Comparison of ENCODE assay signal across 17 cellular contexts in the genomic region with DNA sequence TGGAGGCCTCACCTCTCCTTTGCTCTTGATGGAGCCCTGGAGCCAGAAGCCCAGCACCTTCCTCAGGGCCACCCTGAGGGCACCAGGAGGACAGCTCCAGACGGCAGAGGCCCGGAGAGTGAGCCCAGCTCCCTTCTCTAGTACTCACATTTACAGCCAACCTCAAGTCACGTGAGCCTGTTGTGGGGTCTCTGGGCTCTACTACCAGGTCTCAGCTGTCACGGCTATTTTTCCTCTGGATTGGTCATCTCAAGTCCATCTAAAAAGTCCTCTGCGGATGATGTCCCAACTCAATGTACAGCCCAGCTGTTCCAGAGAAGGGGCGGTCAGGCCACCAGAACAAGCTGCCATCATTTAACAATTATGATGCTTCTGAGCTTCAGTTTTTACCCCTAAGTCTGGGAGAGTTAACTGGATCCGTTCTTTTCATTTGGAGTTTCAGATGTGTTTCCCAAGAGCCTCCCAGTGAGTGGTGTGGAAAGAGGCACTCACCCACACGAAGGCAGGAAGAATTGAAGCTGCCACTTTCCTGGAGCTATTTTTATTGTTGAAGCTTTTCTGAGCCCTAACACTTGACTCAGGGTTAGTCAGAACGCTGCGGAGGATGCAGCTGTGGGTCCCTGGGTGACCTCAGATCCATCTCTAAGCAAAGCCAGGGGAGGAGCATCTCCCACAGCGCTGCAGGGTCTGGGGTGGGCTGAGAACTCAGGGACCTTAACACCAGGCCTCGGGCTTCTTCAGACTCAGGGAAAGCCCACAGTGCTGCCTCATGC.
DNase-seq lines count a peak whose midpoint lies in the region; ATAC-seq, FAIRE-seq and TF ChIP-seq lines count a peak whose summit lies in the region.
"Had no signal": no experiment of that assay in that cellular context is flagged by ENCODE, and none has a peak within 500 bp of the region (broad histone marks: within the 10 kb centered on the region; RNA-seq: fewer than 3 reads in every experiment).

No MANE protein-coding gene starts in this region.

- DNase-seq in AG20443 (ENCODE audit: low spot score) (peak; percentile 81), MG63 (peak; percentile 67), endothelial cell of umbilical vein (ENCODE audit: low read depth, low spot score) (peak; percentile 23), trophoblast cell (peak; percentile 27 to 67), type B pancreatic cell (ENCODE audit: extremely low spot score, unreplicated experiment) (no peak), hepatocyte (ENCODE audit: low spot score) (no peak), HepG2 (ENCODE audit: low spot score) (no peak)
- DNase-seq: activated B cell treated with CpG ODN at 0.5 μM for 24 hours; activated naive CD8-positive, alpha-beta T cell treated with anti-CD3 and anti-CD28 coated beads, Interleukin-2, amount 50 U/mL, for 24 hours; GF-D8; left ventricle myocardium superior; NCI-H2081; NK-92 treated with Interleukin-12 subunit alpha and Interleukin-12 subunit beta, amount 100 ng/mL, for 24 hours; stimulated activated CD8-positive, alpha-beta memory T cell treated with anti-CD3 and anti-CD28 coated beads, Interleukin-4, amount 100 ng/mL, for 48 hours had no signal

- H3K4me1 ChIP-seq in endothelial cell of umbilical vein (ENCODE audit: control insufficient read depth, extremely low read depth, insufficient read depth, low read length) (no peaks in the 10 kb centered on the region), trophoblast cell (ENCODE audit: control insufficient read depth in 1 of 2, insufficient read depth in 2 of 2, low read length in 2 of 2) (peaks cover 0 to 5% of the 10 kb centered on the region in 2 experiments), hepatocyte (ENCODE audit: insufficient read depth) (no peaks in the 10 kb centered on the region), HepG2 (ENCODE audit: insufficient read depth, low read length) (no peaks in the 10 kb centered on the region)

- H3K36me3 Mint-ChIP-seq in type B pancreatic cell = no peaks in the 10 kb centered on the region

- TF ChIP-seq EP300 in HepG2 (IDR thresholded peaks at IDR 0.05; ENCODE audit: low read depth in 2 of 2, low read length in 2 of 2) = no peak
- no peak for TF ChIP-seq EP300 in HepG2 (CRISPR knock-in tag; IDR thresholded peaks at IDR 0.05; ENCODE audit: borderline replicate concordance)

- no peaks in the 10 kb centered on the region for H3K9me3 ChIP-seq in MG63
- no peaks in the 10 kb centered on the region for H3K9me3 ChIP-seq in endothelial cell of umbilical vein (replicated peaks; ENCODE audit: control insufficient read depth, insufficient read depth, low read length)
- H3K9me3 ChIP-seq in trophoblast cell (ENCODE audit: insufficient read depth, low read depth, low read length) = peaks cover 4% of the 10 kb centered on the region
- H3K9me3 ChIP-seq in hepatocyte (ENCODE audit: low read depth) = no peaks in the 10 kb centered on the region
- no peaks in the 10 kb centered on the region for H3K9me3 ChIP-seq in HepG2 (ENCODE audit: low read length)
- H3K9me3 ChIP-seq: neutrophil had no signal

- dilution Hi-C loops in endothelial cell of umbilical vein (cut with MboI; ENCODE audit: extremely low pct_ligation_motif_present, low sequenced_read_pairs) = no loop called here

- in situ Hi-C loops in HepG2 (cut with HindIII; ENCODE audit: extremely low pct_ligation_motif_present, low pct_unique_long_range_greater_than_20kb) = no loop called here

- no TSS peak for BruUV-seq in endothelial cell of umbilical vein (replicated peaks; lab: Mats Ljungman, UMichigan)
- no TSS peak for BruUV-seq in HepG2 (replicated peaks; lab: Mats Ljungman, UMichigan)

- CTCF ChIA-PET in endothelial cell of umbilical vein (lab: Charles Lee) (interaction anchor here (1.2 kb wide), 3 partner anchors 70 to 522 kb away, joined by 3 to 4 read pairs (median 3); no protein-coding TSS in a partner anchor), HepG2 (lab: Yijun Ruan, JAX; ENCODE audit: low intra/inter-chr PET ratio, low total read pairs) (no interaction called here)

- H3K9ac ChIP-seq in endothelial cell of umbilical vein (replicated peaks; ENCODE audit: extremely low read depth, insufficient read depth, low read length) (no peak overlapping the region), trophoblast cell (ENCODE audit: low read length) (no peak overlapping the region), HepG2 (ENCODE audit: insufficient read depth, low read depth, low read length) (no peak overlapping the region)

- H2AFZ ChIP-seq in endothelial cell of umbilical vein (ENCODE audit: low read depth, low read length) (no peak overlapping the region), trophoblast cell (ENCODE audit: insufficient read depth, low read length, poor library complexity) (peak overlapping the region; percentile 30), hepatocyte (no peak overlapping the region), HepG2 (ENCODE audit: low read length) (no peak overlapping the region)

- FAIRE-seq in endothelial cell of umbilical vein (lab: Jason Lieb, UNC) (no peak), HepG2 (lab: Jason Lieb, UNC) (no peak)

- no peak overlapping the region for H2AK5ac ChIP-seq in trophoblast cell (ENCODE audit: low read length)

- POLR2A ChIA-PET in endothelial cell of umbilical vein (lab: Charles Lee) (no interaction called here), HepG2 (lab: Yijun Ruan, JAX) (no interaction called here)

- H3K9me2 ChIP-seq in hepatocyte (replicated peaks; ENCODE audit: insufficient read depth) = no peaks in the 10 kb centered on the region

- peak overlapping the region; percentile 19 for H4K91ac ChIP-seq in trophoblast cell (ENCODE audit: low read depth, low read length)

- no peak overlapping the region for H4K12ac ChIP-seq in trophoblast cell (ENCODE audit: low read depth, low read length)

- no peak overlapping the region for H2BK5ac ChIP-seq in trophoblast cell (ENCODE audit: low read depth, low read length, poor library complexity)

- no peak overlapping the region for H2BK120ac ChIP-seq in trophoblast cell (ENCODE audit: insufficient read depth, low read length, poor library complexity)

- H3K27ac ChIP-seq in endothelial cell of umbilical vein (ENCODE audit: insufficient read depth, low read depth, low read length) (no peak overlapping the region), trophoblast cell (ENCODE audit: low read depth, low read length) (no peak overlapping the region), hepatocyte (no peak overlapping the region), HepG2 (ENCODE audit: extremely low read length, insufficient read depth, low read length) (no peak overlapping the region)
- H3K27ac ChIP-seq: C4-2B, neutrophil had no signal

- H3K4me2 ChIP-seq in endothelial cell of umbilical vein (ENCODE audit: insufficient read depth, low read length) = no peak overlapping the region
- H3K4me2 ChIP-seq in trophoblast cell (ENCODE audit: low read length) = no peak overlapping the region
- H3K4me2 ChIP-seq in hepatocyte = no peak overlapping the region
- H3K4me2 ChIP-seq in HepG2 (ENCODE audit: low read depth, low read length) = no peak overlapping the region

- intact Hi-C loops in endothelial cell of umbilical vein (cut with micrococcal nuclease) = no loop called here
- intact Hi-C loops in HepG2 (cut with micrococcal nuclease; ENCODE audit: unreplicated experiment) = no loop called here

- H3K4me3 ChIP-seq in MG63 (no peak overlapping the region), endothelial cell of umbilical vein (replicated peaks in 1 of 3; ENCODE audit: insufficient read depth in 1 of 3, low read depth in 1 of 3, low read length in 3 of 3) (no peak overlapping the region), trophoblast cell (ENCODE audit: low read depth, low read length) (no peak overlapping the region), hepatocyte (no peak overlapping the region), HepG2 (replicated peaks in 1 of 3; ENCODE audit: insufficient read depth in 1 of 3, low read depth in 2 of 3, low read length in 3 of 3) (no peak overlapping the region)

- H3K79me2 ChIP-seq in endothelial cell of umbilical vein (ENCODE audit: control insufficient read depth, insufficient read depth, low read length) (no peaks in the 10 kb centered on the region), trophoblast cell (ENCODE audit: control insufficient read depth, insufficient read depth, low read length, poor library complexity) (no peaks in the 10 kb centered on the region), hepatocyte (no peaks in the 10 kb centered on the region), HepG2 (ENCODE audit: insufficient read depth, low read length) (no peaks in the 10 kb centered on the region)

- no peak overlapping the region for H3K14ac ChIP-seq in trophoblast cell (ENCODE audit: low read length)

- H4K8ac ChIP-seq in trophoblast cell (ENCODE audit: low read depth, low read length) = no peak overlapping the region

- H3K9me1 ChIP-seq in endothelial cell of umbilical vein (replicated peaks; ENCODE audit: control insufficient read depth, extremely low read depth, insufficient read depth, low read length) = no peaks in the 10 kb centered on the region

- H3K4ac ChIP-seq in trophoblast cell (ENCODE audit: low read depth, low read length) = no peak overlapping the region

- TF ChIP-seq CTCF in endothelial cell of umbilical vein (IDR thresholded peaks at IDR 0.05; ENCODE audit: extremely low read depth in 1 of 2, insufficient read depth in 1 of 2, low read depth in 1 of 2, low read length in 2 of 2) = no peak
- no peak for TF ChIP-seq CTCF in type B pancreatic cell (conservative IDR thresholded peaks at IDR 0.05)
- TF ChIP-seq CTCF in hepatocyte (IDR thresholded peaks at IDR 0.05; ENCODE audit: poor library complexity) = no peak
- TF ChIP-seq CTCF in HepG2 (CRISPR knock-in tag; IDR thresholded peaks at IDR 0.05) = no peak

- no peak overlapping the region for H3K18ac ChIP-seq in trophoblast cell (ENCODE audit: low read length)

- no peak overlapping the region for H3K4me3 Mint-ChIP-seq in type B pancreatic cell
- H3K4me3 Mint-ChIP-seq: activated B cell treated with CpG ODN at 0.5 μM for 24 hours; activated naive CD8-positive, alpha-beta T cell treated with anti-CD3 and anti-CD28 coated beads, Interleukin-2, amount 50 U/mL, for 24 hours had no signal

- H3K27me3 Mint-ChIP-seq in type B pancreatic cell = no peaks in the 10 kb centered on the region
- H3K27me3 Mint-ChIP-seq: activated naive CD8-positive, alpha-beta T cell treated with anti-CD3 and anti-CD28 coated beads, Interleukin-2, amount 50 U/mL, for 24 hours had no signal

- TF ChIP-seq POLR2A in endothelial cell of umbilical vein (IDR thresholded peaks at IDR 0.05; ENCODE audit: low read depth, low read length) (no peak), HepG2 (IDR thresholded peaks at IDR 0.05; ENCODE audit: insufficient read depth in 1 of 2, low read depth in 2 of 2, low read length in 2 of 2) (no peak)

- H3K36me3 ChIP-seq in MG63 = no peaks in the 10 kb centered on the region
- no peaks in the 10 kb centered on the region for H3K36me3 ChIP-seq in endothelial cell of umbilical vein (ENCODE audit: control insufficient read depth in 2 of 2, extremely low read depth in 1 of 2, insufficient read depth in 2 of 2, low read length in 2 of 2)
- no peaks in the 10 kb centered on the region for H3K36me3 ChIP-seq in trophoblast cell (ENCODE audit: control insufficient read depth in 1 of 2, insufficient read depth in 2 of 2, low read length in 2 of 2)
- no peaks in the 10 kb centered on the region for H3K36me3 ChIP-seq in hepatocyte (replicated peaks; ENCODE audit: insufficient read depth, low read depth)
- no peaks in the 10 kb centered on the region for H3K36me3 ChIP-seq in HepG2 (replicated peaks in 1 of 2; ENCODE audit: control insufficient read depth in 1 of 2, insufficient read depth in 2 of 2, low read length in 2 of 2)
- H3K36me3 ChIP-seq: neutrophil had no signal

- H3K27ac Mint-ChIP-seq in type B pancreatic cell = no peak overlapping the region
- H3K27ac Mint-ChIP-seq: activated B cell treated with CpG ODN at 0.5 μM for 24 hours; activated naive CD8-positive, alpha-beta T cell treated with anti-CD3 and anti-CD28 coated beads, Interleukin-2, amount 50 U/mL, for 24 hours had no signal

- H3K9me3 Mint-ChIP-seq in type B pancreatic cell = no peaks in the 10 kb centered on the region
- H3K9me3 Mint-ChIP-seq: activated B cell treated with CpG ODN at 0.5 μM for 24 hours; activated naive CD8-positive, alpha-beta T cell treated with anti-CD3 and anti-CD28 coated beads, Interleukin-2, amount 50 U/mL, for 24 hours had no signal

- no peaks in the 10 kb centered on the region for H4K20me1 ChIP-seq in endothelial cell of umbilical vein (replicated peaks; ENCODE audit: control insufficient read depth, extremely low read depth, insufficient read depth, low read length)
- H4K20me1 ChIP-seq in hepatocyte (ENCODE audit: insufficient read depth, poor library complexity, severe bottlenecking) = no peaks in the 10 kb centered on the region
- H4K20me1 ChIP-seq in HepG2 (ENCODE audit: insufficient read depth, low read length) = no peaks in the 10 kb centered on the region

- H3K27me3 ChIP-seq in MG63 (no peaks in the 10 kb centered on the region), endothelial cell of umbilical vein (ENCODE audit: control insufficient read depth in 2 of 2, insufficient read depth in 2 of 2, low read length in 2 of 2) (no peaks in the 10 kb centered on the region), trophoblast cell (ENCODE audit: insufficient read depth, low read length) (no peaks in the 10 kb centered on the region), hepatocyte (no peaks in the 10 kb centered on the region), HepG2 (ENCODE audit: control insufficient read depth in 1 of 2, insufficient read depth in 2 of 2, low read length in 2 of 2) (no peaks in the 10 kb centered on the region; a peak in 3 of 5 replicates)
- H3K27me3 ChIP-seq: neutrophil had no signal

- no peak for ATAC-seq in HepG2
- ATAC-seq in HG02798 (IDR thresholded peaks at IDR 0.05; ENCODE audit: poor library complexity, unreplicated experiment) = no peak
- ATAC-seq: activated naive CD8-positive, alpha-beta T cell treated with anti-CD3 and anti-CD28 coated beads, Interleukin-2, amount 50 U/mL, for 24 hours; left ventricle myocardium superior had no signal

- no peak overlapping the region for H3K23ac ChIP-seq in trophoblast cell (ENCODE audit: low read length)

- TF ChIP-seq RAD21 in HepG2 (CRISPR knock-in tag; IDR thresholded peaks at IDR 0.05) = no peak

- no CpG with 5 or more reads among the region's 12 CpGs for WGBS in trophoblast cell (ENCODE audit: extremely low coverage, insufficient coverage, insufficient read length)
- 93% methylated on average over 12 of the region's 12 CpGs for WGBS in hepatocyte (ENCODE audit: low lambda C conversion rate, missing lambda C conversion rate)
- WGBS in HepG2 (ENCODE audit: low lambda C conversion rate) = 43% methylated on average over 9 of the region's 12 CpGs

- no peaks in the 10 kb centered on the region for H3K79me1 ChIP-seq in trophoblast cell (ENCODE audit: low read length)

- no peaks in the 10 kb centered on the region for H3K4me1 Mint-ChIP-seq in type B pancreatic cell (ENCODE audit: unreplicated experiment)
- H3K4me1 Mint-ChIP-seq: activated B cell treated with CpG ODN at 0.5 μM for 24 hours; activated naive CD8-positive, alpha-beta T cell treated with anti-CD3 and anti-CD28 coated beads, Interleukin-2, amount 50 U/mL, for 24 hours had no signal

- peak overlapping the region; percentile 57 for H2BK12ac ChIP-seq in trophoblast cell (ENCODE audit: low read length)

Comparison
In these comparisons a context has a peak if more than half of its experiments do, and no peak if none do; other contexts are left out.
1. DNase-seq: peak in AG20443 (single experiment), MG63 (single experiment), endothelial cell of umbilical vein (single experiment) and trophoblast cell (2 of 2); none in type B pancreatic cell (single experiment), hepatocyte (single experiment) and HepG2 (single experiment).